11 cellular contexts compared by ENCODE assay signal in genomic region chr15:64507845-64508244, GRCh38. TPM values are rescaled to one million over a fixed set of nuclear protein-coding genes. Genes with fewer than 3 reads are reported as not detected.
A peak's percentile ranks its signal among the peaks of the same experiment; 100 is the strongest.
DNase-seq lines count a peak whose midpoint lies in the region; ATAC-seq, FAIRE-seq and TF ChIP-seq lines count a peak whose summit lies in the region.
"Had no signal": no experiment of that assay in that cellular context is flagged by ENCODE, and none has a peak within 500 bp of the region (broad histone marks: within the 10 kb centered on the region; RNA-seq: fewer than 3 reads in every experiment).

No MANE protein-coding gene starts in this region.

- H4K8ac ChIP-seq in trophoblast cell (ENCODE audit: low read depth, low read length): no peak overlapping the region

- peaks cover 29% of the 10 kb centered on the region for H3K4me1 ChIP-seq in DND-41 (ENCODE audit: insufficient read depth, low read length)
- peaks cover 6% of the 10 kb centered on the region in 2 experiments for H3K4me1 ChIP-seq in trophoblast cell (ENCODE audit: control insufficient read depth in 1 of 2, insufficient read depth in 2 of 2, low read length in 2 of 2)

- ATAC-seq in DND-41 (ENCODE audit: insufficient read depth, low read depth) (no peak), HG02973 (IDR thresholded peaks at IDR 0.05; ENCODE audit: unreplicated experiment) (peak; percentile 19), GM21423 (IDR thresholded peaks at IDR 0.05; ENCODE audit: unreplicated experiment) (no peak)
- no peak for ATAC-seq in central memory CD8-positive, alpha-beta T cell (replicated peaks; ENCODE audit: extremely low read depth, poor library complexity, severe bottlenecking)

- H4K12ac ChIP-seq in trophoblast cell (ENCODE audit: low read depth, low read length): no peak overlapping the region

- H3K79me1 ChIP-seq in trophoblast cell (ENCODE audit: low read length): peaks cover under 1% of the 10 kb centered on the region

- no peak overlapping the region for H2AK5ac ChIP-seq in trophoblast cell (ENCODE audit: low read length)

- no peak overlapping the region for H3K4me3 ChIP-seq in DND-41 (ENCODE audit: low read depth in 1 of 2, low read length in 2 of 2)
- no peak overlapping the region for H3K4me3 ChIP-seq in trophoblast cell (ENCODE audit: low read depth, low read length)
- H3K4me3 ChIP-seq: MG63, SK-N-MC had no signal

- H3K4me2 ChIP-seq in DND-41 (ENCODE audit: insufficient read depth, low read length) (no peak overlapping the region), trophoblast cell (ENCODE audit: low read length) (no peak overlapping the region)

- H3K23ac ChIP-seq in trophoblast cell (ENCODE audit: low read length): no peak overlapping the region

- H3K9me3 ChIP-seq in DND-41 (ENCODE audit: insufficient read depth, low read length, severe bottlenecking) (no peaks in the 10 kb centered on the region), trophoblast cell (ENCODE audit: insufficient read depth, low read depth, low read length) (no peaks in the 10 kb centered on the region)
- H3K9me3 ChIP-seq: MG63 had no signal

- no peak overlapping the region for H3K4me3 Mint-ChIP-seq in central memory CD8-positive, alpha-beta T cell

- H3K36me3 ChIP-seq in DND-41 (ENCODE audit: insufficient read depth, low read length) (peaks cover 14% of the 10 kb centered on the region), trophoblast cell (ENCODE audit: control insufficient read depth in 1 of 2, insufficient read depth in 2 of 2, low read length in 2 of 2) (peaks cover 7 to 9% of the 10 kb centered on the region in 2 experiments)

- H3K9me3 Mint-ChIP-seq in central memory CD8-positive, alpha-beta T cell: no peaks in the 10 kb centered on the region

- H3K27me3 ChIP-seq in DND-41 (ENCODE audit: insufficient read depth, low read length, poor library complexity): no peaks in the 10 kb centered on the region
- no peaks in the 10 kb centered on the region for H3K27me3 ChIP-seq in trophoblast cell (ENCODE audit: insufficient read depth, low read length)
- H3K27me3 ChIP-seq: MG63 had no signal

- H3K27ac ChIP-seq in DND-41 (ENCODE audit: low read length) (0 out of 2 replicates have a peak overlapping the region, but pooled peaks have one; percentile 45), trophoblast cell (ENCODE audit: low read depth, low read length) (peak overlapping the region; percentile 56)
- H3K27ac ChIP-seq: SK-N-MC had no signal

- H4K91ac ChIP-seq in trophoblast cell (ENCODE audit: low read depth, low read length): no peak overlapping the region

- no peak overlapping the region for H3K9ac ChIP-seq in DND-41 (ENCODE audit: low read depth, low read length)
- H3K9ac ChIP-seq in trophoblast cell (ENCODE audit: low read length): no peak overlapping the region

- H3K18ac ChIP-seq in trophoblast cell (ENCODE audit: low read length): no peak overlapping the region

- no peak for FAIRE-seq in frontal cortex (lab: Jason Lieb, UNC)

- no peak overlapping the region for H2BK12ac ChIP-seq in trophoblast cell (ENCODE audit: low read length)

- no peak for DNase-seq in DND-41
- DNase-seq in central memory CD8-positive, alpha-beta T cell (ENCODE audit: low spot score in 2 of 2): no peak
- no peak for DNase-seq in trophoblast cell
- no peak for DNase-seq in T-helper 9 cell
- no peak for DNase-seq in cerebellar nuclear complex (lab: John Stamatoyannopoulos, UW)
- no peak for DNase-seq in frontal cortex (ENCODE audit: low spot score in 2 of 2)
- DNase-seq: MG63, NCI-H510A had no signal

- peaks cover 10% of the 10 kb centered on the region for H3K36me3 Mint-ChIP-seq in central memory CD8-positive, alpha-beta T cell (ENCODE audit: insufficient read depth)

- H3K27me3 Mint-ChIP-seq in central memory CD8-positive, alpha-beta T cell: no peaks in the 10 kb centered on the region

- peak overlapping the region; percentile 3 for H3K27ac Mint-ChIP-seq in central memory CD8-positive, alpha-beta T cell (ENCODE audit: low read depth)

- TF ChIP-seq CTCF in DND-41 (IDR thresholded peaks at IDR 0.05; ENCODE audit: borderline replicate concordance, extremely low read depth, low read length, poor library complexity, severe bottlenecking): no peak

- no peak overlapping the region for H2BK120ac ChIP-seq in trophoblast cell (ENCODE audit: insufficient read depth, low read length, poor library complexity)

- H3K4me1 Mint-ChIP-seq in central memory CD8-positive, alpha-beta T cell: peaks cover 44% of the 10 kb centered on the region

- peaks cover 4% of the 10 kb centered on the region; the same call in 1 of the 2 replicates for H4K20me1 ChIP-seq in DND-41 (ENCODE audit: insufficient read depth, low read length)

- no peak overlapping the region for H3K14ac ChIP-seq in trophoblast cell (ENCODE audit: low read length)

- no peak overlapping the region for H3K4ac ChIP-seq in trophoblast cell (ENCODE audit: low read depth, low read length)

- no CpG with 5 or more reads among the region's 2 CpGs for WGBS in trophoblast cell (ENCODE audit: extremely low coverage, insufficient coverage, insufficient read length)

- no peak overlapping the region for H2BK5ac ChIP-seq in trophoblast cell (ENCODE audit: low read depth, low read length, poor library complexity)

- H2AFZ ChIP-seq in DND-41 (ENCODE audit: low read depth, low read length) (no peak overlapping the region), trophoblast cell (ENCODE audit: insufficient read depth, low read length, poor library complexity) (no peak overlapping the region)

- peaks cover 78% of the 10 kb centered on the region for H3K79me2 ChIP-seq in DND-41 (ENCODE audit: insufficient read depth, low read length)
- H3K79me2 ChIP-seq in trophoblast cell (ENCODE audit: control insufficient read depth, insufficient read depth, low read length, poor library complexity): no peaks in the 10 kb centered on the region

RNA-seq across cellular contexts. Expression of gene ZNF609, which starts 47.5 kb away (rescaled TPM):
- 20.0 and 20.6 TPM in 2 replicates for polyA plus RNA-seq in trophoblast cell (2013)
- 26.9 TPM for total RNA-seq in frontal cortex
